ENCODE assay signal across 21 cellular contexts in the genomic region with DNA sequence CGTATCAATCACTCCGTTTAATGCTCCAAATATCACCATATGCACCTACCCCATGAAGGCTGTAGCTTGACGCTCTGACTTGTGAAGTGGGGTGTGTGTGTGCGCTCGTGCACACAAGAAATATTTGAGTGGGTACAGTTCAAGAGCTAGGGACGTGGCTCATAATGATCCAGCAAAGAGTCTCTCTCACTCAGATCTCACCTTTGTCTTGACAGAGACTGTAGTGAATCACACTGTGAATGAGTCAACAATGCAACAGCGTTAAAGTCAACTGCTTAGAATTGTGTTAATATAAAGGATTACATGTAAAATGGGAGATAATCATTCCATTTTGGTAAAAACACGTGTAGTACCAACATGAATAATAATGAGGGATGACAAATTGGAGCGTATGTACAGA.
DNase-seq lines count a peak whose midpoint lies in the region; ATAC-seq, FAIRE-seq and TF ChIP-seq lines count a peak whose summit lies in the region.
"Had no signal": no experiment of that assay in that cellular context is flagged by ENCODE, and none has a peak within 500 bp of the region (broad histone marks: within the 10 kb centered on the region; RNA-seq: fewer than 3 reads in every experiment).

No MANE protein-coding gene starts in this region.

- TF ChIP-seq CTCF in A549 (IDR thresholded peaks at IDR 0.05): no peak
- no peak for TF ChIP-seq CTCF in right lobe of liver (IDR thresholded peaks at IDR 0.05)

- 69% methylated on average over 9 of the region's 9 CpGs for WGBS in A549 (ENCODE audit: missing lambda C conversion rate)
- WGBS in right lobe of liver (ENCODE audit: insufficient coverage, low coverage, low lambda C conversion rate, missing lambda C conversion rate): 84% methylated on average over 7 of the region's 9 CpGs

- ATAC-seq in A549 (0 out of 6 replicates have a peak, but pooled peaks of 1 of the 2 experiments have one; percentile 35), GM21381 (IDR thresholded peaks at IDR 0.05; ENCODE audit: unreplicated experiment) (no peak), right lobe of liver (no peak)
- ATAC-seq: activated CD8-positive, alpha-beta T cell treated with anti-CD3 and anti-CD28 coated beads for 36 hours; CD8-positive, alpha-beta T cell; lower lobe of right lung; stimulated activated naive B cell treated with anti-CD40 and anti-IgM and Interleukin-4, amounts not matched to agents 10 μg/mL and 1 μg/mL and 100 μg/mL, for 72 hours had no signal

- no peaks in the 10 kb centered on the region for H3K36me3 ChIP-seq in right lobe of liver
- H3K36me3 ChIP-seq: esophagus squamous epithelium, lower lobe of right lung, transverse colon had no signal

- no peak for DNase-seq in A549 (ENCODE audit: low read depth in 1 of 2, low spot score in 1 of 2)
- peak; percentile 33 for DNase-seq in H54 (ENCODE audit: insufficient read length, low spot score)
- DNase-seq in astrocyte of the hippocampus (ENCODE audit: low read depth, low spot score): peak; percentile 29
- DNase-seq in islet precursor cell: peak; percentile 29
- no peak for DNase-seq in right lobe of liver
- DNase-seq in NOMO-1 treated with DMSO at 0.1 percent for 48 hours (lab: John Stamatoyannopoulos, UW; ENCODE audit: unreplicated experiment): no peak
- no peak for DNase-seq in SIG-M5 treated with dmso at 0.1 percent for 504 hours (lab: John Stamatoyannopoulos, UW; ENCODE audit: unreplicated experiment)
- DNase-seq: activated B cell treated with CpG ODN at 0.5 μM for 24 hours; activated CD8-positive, alpha-beta T cell treated with anti-CD3 and anti-CD28 coated beads for 36 hours; activated naive CD4-positive, alpha-beta T cell treated with anti-CD3 and anti-CD28 coated beads for 36 hours; activated T-cell treated with anti-CD3 and anti-CD28 coated beads, Interleukin-2, amount 50 U/mL, for 1 hour; CD8-positive, alpha-beta T cell; DMS53; esophagus squamous epithelium; KBM-7; lower lobe of right lung; NCI-H1930; SK-N-SH; stimulated activated naive B cell treated with anti-CD40 and anti-IgM and Interleukin-4, amounts not matched to agents 10 μg/mL and 1 μg/mL and 100 μg/mL, for 72 hours; transverse colon had no signal

- H3K4me2 ChIP-seq in A549: no peak overlapping the region
- H3K4me2 ChIP-seq: SK-N-SH had no signal

- CTCF ChIA-PET in A549 (lab: Yijun Ruan, JAX): interaction anchor here (1.0 kb wide), 1 partner anchor 76 kb away, joined by 3 read pairs; no protein-coding TSS in a partner anchor

- POLR2A ChIA-PET in A549 (lab: Yijun Ruan, JAX): no interaction called here

- intact Hi-C loops in right lobe of liver (cut with DNase I): no loop called here

- H3K4me3 ChIP-seq in A549 (no peak overlapping the region), right lobe of liver (no peak overlapping the region)
- H3K4me3 ChIP-seq: esophagus squamous epithelium, lower lobe of right lung, transverse colon had no signal

- peaks cover 12% of the 10 kb centered on the region; the same call in 2 of the 3 replicates for H3K4me1 ChIP-seq in A549
- H3K4me1 ChIP-seq in right lobe of liver: no peaks in the 10 kb centered on the region
- H3K4me1 ChIP-seq: lower lobe of right lung, transverse colon had no signal

- TF ChIP-seq EP300 in A549 (IDR thresholded peaks at IDR 0.05): no peak

- TF ChIP-seq POLR2A in A549 (IDR thresholded peaks at IDR 0.05; ENCODE audit: low read length): no peak
- TF ChIP-seq POLR2A in H54 (IDR thresholded peaks at IDR 0.05; ENCODE audit: low read depth, low read length): no peak
- no peak for TF ChIP-seq POLR2A in right lobe of liver (IDR thresholded peaks at IDR 0.05)

- no peak overlapping the region for H3K27ac ChIP-seq in A549
- H3K27ac ChIP-seq in right lobe of liver: no peak overlapping the region
- H3K27ac ChIP-seq: esophagus squamous epithelium, lower lobe of right lung, transverse colon had no signal

- no peak for FAIRE-seq in A549 (lab: Jason Lieb, UNC)
- FAIRE-seq in H54 (lab: Jason Lieb, UNC): peak; percentile 94

- no peak for TF ChIP-seq RAD21 in A549 (conservative IDR thresholded peaks at IDR 0.05 in 1 of 2, IDR thresholded peaks at IDR 0.05 in 1 of 2)

- no peaks in the 10 kb centered on the region for H3K9me3 ChIP-seq in A549
- H3K9me3 ChIP-seq in right lobe of liver: no peaks in the 10 kb centered on the region
- H3K9me3 ChIP-seq: esophagus squamous epithelium, lower lobe of right lung, SK-N-SH, transverse colon had no signal

- H3K27me3 ChIP-seq in right lobe of liver: no peaks in the 10 kb centered on the region
- H3K27me3 ChIP-seq: esophagus squamous epithelium, transverse colon had no signal

TF ChIP-seq in A549, 52 proteins besides CTCF, POLR2A, EP300 and RAD21:
- TF ChIP-seq FOSL2 (IDR thresholded peaks at IDR 0.05): 0 out of 2 replicates have a peak, but pooled peaks have one; percentile 12
- TF ChIP-seq FOSL2 (CRISPR knock-in tag; IDR thresholded peaks at IDR 0.05): no peak
- TF ChIP-seq EHF (CRISPR knock-in tag; IDR thresholded peaks at IDR 0.05): no peak
- TF ChIP-seq, protein P1, sequence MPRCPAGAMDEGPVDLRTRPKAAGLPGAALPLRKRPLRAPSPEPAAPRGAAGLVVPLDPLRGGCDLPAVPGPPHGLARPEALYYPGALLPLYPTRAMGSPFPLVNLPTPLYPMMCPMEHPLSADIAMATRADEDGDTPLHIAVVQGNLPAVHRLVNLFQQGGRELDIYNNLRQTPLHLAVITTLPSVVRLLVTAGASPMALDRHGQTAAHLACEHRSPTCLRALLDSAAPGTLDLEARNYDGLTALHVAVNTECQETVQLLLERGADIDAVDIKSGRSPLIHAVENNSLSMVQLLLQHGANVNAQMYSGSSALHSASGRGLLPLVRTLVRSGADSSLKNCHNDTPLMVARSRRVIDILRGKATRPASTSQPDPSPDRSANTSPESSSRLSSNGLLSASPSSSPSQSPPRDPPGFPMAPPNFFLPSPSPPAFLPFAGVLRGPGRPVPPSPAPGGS (IDR thresholded peaks at IDR 0.05): no peak
- TF ChIP-seq BHLHE40 (IDR thresholded peaks at IDR 0.05; ENCODE audit: low read depth, low read length): no peak

Comparison
In these comparisons a context has a peak if more than half of its experiments do, and no peak if none do; other contexts are left out.
1. DNase-seq: peak in H54 (single experiment), astrocyte of the hippocampus (single experiment) and islet precursor cell (single experiment); none in A549 (0 of 2), right lobe of liver (0 of 3), NOMO-1 treated with DMSO at 0.1 percent for 48 hours (single experiment) and SIG-M5 treated with dmso at 0.1 percent for 504 hours (single experiment).